ENCODE assay signal across 16 cellular contexts in the genomic region with DNA sequence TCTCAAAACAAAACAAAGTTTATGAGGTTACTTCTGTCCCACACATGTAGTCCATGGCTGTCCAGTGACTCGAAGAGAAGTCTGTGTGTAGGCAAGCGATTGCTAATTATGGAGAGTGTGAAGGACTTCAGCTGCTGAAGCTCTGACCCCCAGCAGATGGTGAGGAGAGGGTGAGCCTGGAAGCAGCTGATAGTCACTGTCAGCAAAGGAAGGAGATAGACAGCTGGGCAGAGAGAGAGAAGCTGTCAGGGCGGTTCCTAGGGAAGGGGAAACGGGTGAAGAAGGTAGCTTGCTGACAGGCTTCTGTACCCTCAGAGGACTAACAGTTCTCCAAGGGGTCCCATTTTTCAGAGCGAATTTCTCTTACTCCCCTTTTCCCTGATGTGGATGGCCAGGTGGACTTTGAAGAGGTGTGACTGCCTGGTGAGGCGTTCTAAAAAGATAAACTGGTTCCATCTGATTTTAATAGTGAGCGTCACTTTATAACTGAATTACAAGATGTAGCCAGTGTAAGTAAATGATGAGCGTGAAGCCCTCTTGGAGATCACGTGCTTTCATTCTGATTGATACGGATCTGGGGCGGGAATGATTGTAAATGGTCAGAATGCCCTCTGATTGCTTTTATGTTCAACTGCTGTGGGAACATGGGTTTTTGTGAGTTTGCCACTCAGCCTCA. TPM values are rescaled to one million over a fixed set of nuclear protein-coding genes. Genes with fewer than 3 reads are reported as not detected.
DNase-seq lines count a peak whose midpoint lies in the region; ATAC-seq and TF ChIP-seq lines count a peak whose summit lies in the region.
"Had no signal": no experiment of that assay in that cellular context is flagged by ENCODE, and none has a peak within 500 bp of the region (broad histone marks: within the 10 kb centered on the region; RNA-seq: fewer than 3 reads in every experiment).

No MANE protein-coding gene starts in this region.

- H2AFZ ChIP-seq in trophoblast cell (ENCODE audit: insufficient read depth, low read length, poor library complexity) = no peak overlapping the region

- H3K79me1 ChIP-seq in trophoblast cell (ENCODE audit: low read length) = no peaks in the 10 kb centered on the region

- H4K12ac ChIP-seq in trophoblast cell (ENCODE audit: low read depth, low read length) = peak overlapping the region; percentile 12

- H3K79me2 ChIP-seq in trophoblast cell (ENCODE audit: control insufficient read depth, insufficient read depth, low read length, poor library complexity) = no peaks in the 10 kb centered on the region

- H4K91ac ChIP-seq in trophoblast cell (ENCODE audit: low read depth, low read length) = no peak overlapping the region

- H4K8ac ChIP-seq in trophoblast cell (ENCODE audit: low read depth, low read length) = no peak overlapping the region

- no CpG with 5 or more reads among the region's 11 CpGs for WGBS in trophoblast cell (ENCODE audit: extremely low coverage, insufficient coverage, insufficient read length)

- H3K4me1 ChIP-seq in trophoblast cell (ENCODE audit: control insufficient read depth in 1 of 2, insufficient read depth in 2 of 2, low read length in 2 of 2) = peaks cover 2 to 7% of the 10 kb centered on the region in 2 experiments

- no peaks in the 10 kb centered on the region for H3K4me1 Mint-ChIP-seq in T-helper 2 cell treated with Interferon-gamma antibody and Interleukin-4, amounts not matched to agents 5 μg/mL and 100 μg/mL, for 36 hours (ENCODE audit: low read depth)

- H3K14ac ChIP-seq in trophoblast cell (ENCODE audit: low read length) = no peak overlapping the region

- H3K9me3 ChIP-seq in trophoblast cell (ENCODE audit: insufficient read depth, low read depth, low read length) = no peaks in the 10 kb centered on the region

- no peaks in the 10 kb centered on the region for H3K27me3 ChIP-seq in trophoblast cell (ENCODE audit: insufficient read depth, low read length)

- H3K27me3 Mint-ChIP-seq in T-helper 2 cell treated with Interferon-gamma antibody and Interleukin-4, amounts not matched to agents 5 μg/mL and 100 μg/mL, for 36 hours (ENCODE audit: low read depth) = no peaks in the 10 kb centered on the region
- H3K27me3 Mint-ChIP-seq: CD4-positive, alpha-beta memory T cell had no signal

- no peak for ATAC-seq in HG03139 (IDR thresholded peaks at IDR 0.05; ENCODE audit: unreplicated experiment)

- no peak overlapping the region for H3K18ac ChIP-seq in trophoblast cell (ENCODE audit: low read length)

- H2BK12ac ChIP-seq in trophoblast cell (ENCODE audit: low read length) = no peak overlapping the region

- H3K9me3 Mint-ChIP-seq in T-helper 2 cell treated with Interferon-gamma antibody and Interleukin-4, amounts not matched to agents 5 μg/mL and 100 μg/mL, for 36 hours = no peaks in the 10 kb centered on the region
- H3K9me3 Mint-ChIP-seq: HFFc6 had no signal

- H3K4me3 Mint-ChIP-seq in T-helper 2 cell treated with Interferon-gamma antibody and Interleukin-4, amounts not matched to agents 5 μg/mL and 100 μg/mL, for 36 hours = no peak overlapping the region
- H3K4me3 Mint-ChIP-seq: CD4-positive, alpha-beta memory T cell; HFFc6 had no signal

- H3K36me3 Mint-ChIP-seq in T-helper 2 cell treated with Interferon-gamma antibody and Interleukin-4, amounts not matched to agents 5 μg/mL and 100 μg/mL, for 36 hours (ENCODE audit: low read depth) = peaks cover 30% of the 10 kb centered on the region

- DNase-seq in T-helper 2 cell treated with Interferon-gamma antibody and Interleukin-4, amounts not matched to agents 5 μg/mL and 100 μg/mL, for 36 hours (ENCODE audit: low spot score) = no peak
- DNase-seq in T-helper 2 cell (no peak), OCI-M2 (lab: John Stamatoyannopoulos, UW; ENCODE audit: unreplicated experiment) (peak; percentile 20), erythroblast (lab: John Stamatoyannopoulos, UW) (peak; percentile 88 to 96), trophoblast cell (no peak), 8988T (no peak), NCI-H774 (lab: John Stamatoyannopoulos, UW) (no peak)
- DNase-seq: CD4-positive, alpha-beta memory T cell; HFFc6; Karpas-422; NCI-H1105; NCI-H1694; NCI-H2107; NCI-H2227 treated with DMSO at 0.1 percent for 48 hours; SHP77 treated with DMSO at 0.1 percent for 48 hours had no signal

- no peak overlapping the region for H3K23ac ChIP-seq in trophoblast cell (ENCODE audit: low read length)

- H2BK120ac ChIP-seq in trophoblast cell (ENCODE audit: insufficient read depth, low read length, poor library complexity) = no peak overlapping the region

- H3K4me2 ChIP-seq in trophoblast cell (ENCODE audit: low read length) = no peak overlapping the region

- H3K4ac ChIP-seq in trophoblast cell (ENCODE audit: low read depth, low read length) = no peak overlapping the region

- no peak overlapping the region for H2BK5ac ChIP-seq in trophoblast cell (ENCODE audit: low read depth, low read length, poor library complexity)

- H3K9ac ChIP-seq in trophoblast cell (ENCODE audit: low read length) = no peak overlapping the region

- no peak overlapping the region for H3K4me3 ChIP-seq in trophoblast cell (ENCODE audit: low read depth, low read length)

- peaks cover 45 to 57% of the 10 kb centered on the region in 2 experiments for H3K36me3 ChIP-seq in trophoblast cell (ENCODE audit: control insufficient read depth in 1 of 2, insufficient read depth in 2 of 2, low read length in 2 of 2)

- peak overlapping the region; percentile 8 for H3K27ac Mint-ChIP-seq in T-helper 2 cell treated with Interferon-gamma antibody and Interleukin-4, amounts not matched to agents 5 μg/mL and 100 μg/mL, for 36 hours
- H3K27ac Mint-ChIP-seq: HFFc6 had no signal

- H2AK5ac ChIP-seq in trophoblast cell (ENCODE audit: low read length) = no peak overlapping the region

- TF ChIP-seq POLR2A in erythroblast (IDR thresholded peaks at IDR 0.05; ENCODE audit: low read length) = peak; percentile 55

- no peak overlapping the region for H3K27ac ChIP-seq in trophoblast cell (ENCODE audit: low read depth, low read length)

RNA-seq across cellular contexts. Expression of gene ZSCAN21, which starts 12.1 kb away (rescaled TPM):
- polyA plus RNA-seq in trophoblast cell (2013) = 12.9 and 13.0 TPM in 2 replicates

RNA-seq across cellular contexts. Expression of gene ZNF3, which starts 19.9 kb away (rescaled TPM):
- 31.8 and 35.0 TPM in 2 replicates for polyA plus RNA-seq in trophoblast cell (2013)

RNA-seq across cellular contexts. Expression of gene COPS6, which starts 27.1 kb away (rescaled TPM):
- 71.8 and 73.0 TPM in 2 replicates for polyA plus RNA-seq in trophoblast cell (2013)

RNA-seq across cellular contexts. Expression of gene MCM7, which starts 39.5 kb away (rescaled TPM):
- 146 and 149 TPM in 2 replicates for polyA plus RNA-seq in trophoblast cell (2013)

RNA-seq across cellular contexts. Expression of gene AP4M1, which starts 39.8 kb away (rescaled TPM):
- polyA plus RNA-seq in trophoblast cell (2013) = 11.0 and 11.6 TPM in 2 replicates

Comparison
In these comparisons a context has a peak if more than half of its experiments do, and no peak if none do; other contexts are left out.
1. DNase-seq: peak in OCI-M2 (single experiment) and erythroblast (2 of 2); none in T-helper 2 cell treated with Interferon-gamma antibody and Interleukin-4, amounts not matched to agents 5 μg/mL and 100 μg/mL, for 36 hours (single experiment), T-helper 2 cell (0 of 5), trophoblast cell (0 of 2), 8988T (single experiment) and NCI-H774 (single experiment).